ENCODE assay signal across 27 cellular contexts in the genomic region with DNA sequence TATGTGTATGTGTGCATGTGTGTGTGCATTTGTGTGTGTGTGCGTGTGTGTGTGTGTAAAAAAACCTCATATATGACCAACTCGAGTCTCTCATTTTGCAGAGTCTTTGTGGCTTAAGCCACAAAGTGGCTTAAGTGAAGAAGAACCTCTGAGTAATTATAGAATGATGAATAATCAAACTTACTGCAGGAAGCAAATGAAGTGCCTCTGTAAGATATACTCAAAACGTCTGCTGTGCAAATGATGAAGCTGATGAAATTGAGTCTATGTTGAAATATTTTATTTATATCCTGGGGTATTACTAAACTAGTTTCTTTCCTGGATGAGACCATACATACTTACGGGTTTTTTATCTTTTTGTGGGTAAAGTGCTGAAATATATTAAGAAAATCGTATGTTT.
A peak's percentile ranks its signal among the peaks of the same experiment; 100 is the strongest.
DNase-seq lines count a peak whose midpoint lies in the region; ATAC-seq and TF ChIP-seq lines count a peak whose summit lies in the region.
"Had no signal": no experiment of that assay in that cellular context is flagged by ENCODE, and none has a peak within 500 bp of the region (broad histone marks: within the 10 kb centered on the region; RNA-seq: fewer than 3 reads in every experiment).

No MANE protein-coding gene starts in this region.

- TF ChIP-seq POLR2A in NB4 (IDR thresholded peaks at IDR 0.05; ENCODE audit: extremely low read depth, insufficient read length) = no peak

- peak; percentile 79 to 82 for DNase-seq in AML-193 (lab: John Stamatoyannopoulos, UW)
- DNase-seq in NB4 (ENCODE audit: low read depth) = peak; percentile 61
- DNase-seq in SKM-1 treated with dmso at 0.1 percent for 144 hours (lab: John Stamatoyannopoulos, UW; ENCODE audit: unreplicated experiment) = peak; percentile 34
- peak; percentile 38 for DNase-seq in fibroblast of the aortic adventitia (ENCODE audit: low read depth)
- DNase-seq in A172 (ENCODE audit: low spot score) = no peak
- DNase-seq in activated gamma-delta T cell (lab: John Stamatoyannopoulos, UW) = no peak
- no peak for DNase-seq in activated naive CD4-positive, alpha-beta T cell treated with Interleukin-2 at 50 U/mL for 16 hours
- DNase-seq: ACHN; activated CD8-positive, alpha-beta T cell treated with anti-CD3 and anti-CD28 coated beads, Interleukin-2, amount 10 ng/mL, durations not matched to agents 7 days and 5 days; activated naive CD4-positive, alpha-beta T cell treated with anti-CD3 and anti-CD28 coated beads, Interleukin-2, amount 50 U/mL, for 16 hours; activated T-cell treated with anti-CD3 and anti-CD28 coated beads, Interleukin-2, amount 50 U/mL, for 48 hours; CD4-positive, CD25-positive, alpha-beta regulatory T cell; effector memory CD8-positive, alpha-beta T cell; esophagus squamous epithelium; GOT3; KBM-7; left lung; midbrain; NCI-H1417; NCI-H526; sigmoid colon; SJCRH30 had no signal

- no peak for TF ChIP-seq CTCF in NB4 (IDR thresholded peaks at IDR 0.05; ENCODE audit: low read depth, low read length)
- TF ChIP-seq CTCF in fibroblast of the aortic adventitia (IDR thresholded peaks at IDR 0.05; ENCODE audit: insufficient read depth, low read length) = no peak

- H3K4me3 ChIP-seq in NB4 (ENCODE audit: low read depth, low read length) = no peak overlapping the region
- no peak overlapping the region for H3K4me3 ChIP-seq in fibroblast of the aortic adventitia (ENCODE audit: low read depth, low read length)
- H3K4me3 ChIP-seq: ascending aorta, esophagus squamous epithelium, GM12878, left lung, sigmoid colon, SJCRH30, suprapubic skin had no signal

- no peak for ATAC-seq in GM21786 (IDR thresholded peaks at IDR 0.05; ENCODE audit: unreplicated experiment)
- ATAC-seq: activated CD8-positive, alpha-beta T cell treated with anti-CD3 and anti-CD28 coated beads, Interleukin-2, amount 10 ng/mL, durations not matched to agents 7 days and 5 days; effector memory CD8-positive, alpha-beta T cell; GM12878; left lung; stimulated activated effector memory CD8-positive, alpha-beta T cell treated with anti-CD3 and anti-CD28 coated beads, Interleukin-12 subunit alpha, Interleukin-12 subunit beta, amount 100 ng/mL, for 72 hours had no signal

Comparison
In these comparisons a context has a peak if more than half of its experiments do, and no peak if none do; other contexts are left out.
1. DNase-seq: peak in AML-193 (2 of 2), NB4 (single experiment), SKM-1 treated with dmso at 0.1 percent for 144 hours (single experiment) and fibroblast of the aortic adventitia (single experiment); none in A172 (single experiment), activated gamma-delta T cell (single experiment) and activated naive CD4-positive, alpha-beta T cell treated with Interleukin-2 at 50 U/mL for 16 hours (single experiment).